In genomic region chr19:15466851-15467733, GRCh38 we compare ENCODE assay signal across 8 cellular contexts. TPM values are rescaled to one million over a fixed set of nuclear protein-coding genes. Genes with fewer than 3 reads are reported as not detected.
DNase-seq lines count a peak whose midpoint lies in the region; ATAC-seq lines count a peak whose summit lies in the region.

No MANE protein-coding gene starts in this region.

- H3K27ac Mint-ChIP-seq in activated CD4-positive, alpha-beta T cell treated with anti-CD3 and anti-CD28 coated beads for 36 hours = peak overlapping the region; percentile 95

- ATAC-seq in HG03378 (IDR thresholded peaks at IDR 0.05; ENCODE audit: unreplicated experiment) = peak; percentile 61
- peak; percentile 62 for ATAC-seq in activated CD4-positive, alpha-beta T cell treated with anti-CD3 and anti-CD28 coated beads for 36 hours
- no peak for ATAC-seq in left cardiac atrium

- H3K9me3 Mint-ChIP-seq in activated CD4-positive, alpha-beta T cell treated with anti-CD3 and anti-CD28 coated beads for 36 hours (ENCODE audit: low read depth) = peaks cover 2% of the 10 kb centered on the region

- POLR2A ChIA-PET in activated CD4-positive, alpha-beta T cell treated with anti-CD3 and anti-CD28 coated beads for 36 hours (lab: Charles Lee) = interaction anchor here (0.5 to 1.4 kb wide), 6 partner anchors 47 to 863 kb away, joined by 3 to 10 read pairs (median 4); partner anchors contain the start of gene AKAP8L

- peaks cover 16% of the 10 kb centered on the region for H3K36me3 Mint-ChIP-seq in activated CD4-positive, alpha-beta T cell treated with anti-CD3 and anti-CD28 coated beads for 36 hours (ENCODE audit: low read depth)

- intact Hi-C loops in activated CD4-positive, alpha-beta T cell treated with anti-CD3 and anti-CD28 coated beads for 36 hours (cut with DNase I, micrococcal nuclease) = loop anchor here (1.0 to 10.0 kb wide), 13 partner anchors 35 to 1092 kb away; partner anchors contain the start of genes AKAP8L (in 1 of the 2), BRD4 (in 1 of the 2) and TPM4 (in 1 of the 2)
- intact Hi-C loops in head of caudate nucleus (cut with DNase I) (no loop called here), left cardiac atrium (cut with DNase I) (no loop called here)

- peak overlapping the region; percentile 47 for H3K4me3 Mint-ChIP-seq in activated CD4-positive, alpha-beta T cell treated with anti-CD3 and anti-CD28 coated beads for 36 hours

- CTCF ChIA-PET in activated CD4-positive, alpha-beta T cell treated with anti-CD3 and anti-CD28 coated beads for 36 hours (lab: Charles Lee) = interaction anchor here (0.6 to 3.2 kb wide), 9 partner anchors 15 to 170 kb away, joined by 3 to 17 read pairs (median 4); partner anchors contain the start of gene AKAP8L

- H3K27me3 Mint-ChIP-seq in activated CD4-positive, alpha-beta T cell treated with anti-CD3 and anti-CD28 coated beads for 36 hours = peaks cover 3% of the 10 kb centered on the region

- peak; percentile 50 for DNase-seq in DMS53 (lab: John Stamatoyannopoulos, UW)
- DNase-seq in DMS53 treated with DMSO at 0.1 percent for 48 hours (lab: John Stamatoyannopoulos, UW; ENCODE audit: unreplicated experiment) = no peak
- peak; percentile 80 for DNase-seq in activated CD4-positive, alpha-beta T cell treated with anti-CD3 and anti-CD28 coated beads for 36 hours
- peak; percentile 92 for DNase-seq in glomerular endothelial cell (ENCODE audit: extremely low read depth, low read depth, low spot score)
- no peak for DNase-seq in head of caudate nucleus
- DNase-seq in left cardiac atrium = no peak
- DNase-seq in NCI-H1105 (lab: John Stamatoyannopoulos, UW) = no peak

- H3K4me1 Mint-ChIP-seq in activated CD4-positive, alpha-beta T cell treated with anti-CD3 and anti-CD28 coated beads for 36 hours = peaks cover 62% of the 10 kb centered on the region

RNA-seq across cellular contexts. Expression of gene RASAL3, which starts 2.7 kb away (rescaled TPM):
- total RNA-seq in activated CD4-positive, alpha-beta T cell treated with anti-CD3 and anti-CD28 coated beads for 36 hours = 10 to 100 TPM; 80.7 to 97.7 TPM
- total RNA-seq in glomerular endothelial cell = 18.1 and 18.6 TPM in 2 replicates
- 1 to 10 TPM; 1.7 to 2.0 TPM for total RNA-seq in left cardiac atrium

RNA-seq across cellular contexts. Expression of gene PGLYRP2, which starts 12.2 kb away (rescaled TPM):
- under 1 TPM in 1 of 2 experiments, not detected in 1; 0.14 TPM for total RNA-seq in activated CD4-positive, alpha-beta T cell treated with anti-CD3 and anti-CD28 coated beads for 36 hours
- total RNA-seq in glomerular endothelial cell (0.29 TPM in 1 of 2 replicates, not detected in the other), left cardiac atrium (not detected)

RNA-seq across cellular contexts. Expression of gene WIZ, which starts 17.3 kb away (rescaled TPM):
- 10 to 100 TPM; 21.2 to 22.6 TPM for total RNA-seq in activated CD4-positive, alpha-beta T cell treated with anti-CD3 and anti-CD28 coated beads for 36 hours
- total RNA-seq in glomerular endothelial cell = 59.6 and 84.4 TPM in 2 replicates
- 10 to 100 TPM; 26.9 to 28.7 TPM for total RNA-seq in left cardiac atrium

RNA-seq across cellular contexts. Expression of gene CYP4F22, which starts 41.2 kb away (rescaled TPM):
- under 1 TPM; 0.54 to 0.80 TPM for total RNA-seq in activated CD4-positive, alpha-beta T cell treated with anti-CD3 and anti-CD28 coated beads for 36 hours
- total RNA-seq in glomerular endothelial cell (0.06 TPM in 1 of 2 replicates, not detected in the other), left cardiac atrium (not detected)

RNA-seq across cellular contexts. Expression of gene AKAP8L, which starts 48.3 kb away (rescaled TPM):
- total RNA-seq in activated CD4-positive, alpha-beta T cell treated with anti-CD3 and anti-CD28 coated beads for 36 hours = 10 to 100 TPM; 76.2 to 89.9 TPM
- total RNA-seq in glomerular endothelial cell (67.7 and 106 TPM in 2 replicates), left cardiac atrium (10 to 100 TPM; 61.5 to 74.2 TPM)

Comparison
In these comparisons a context has a peak if more than half of its experiments do, and no peak if none do; other contexts are left out.
1. DNase-seq: peak in DMS53 (single experiment), activated CD4-positive, alpha-beta T cell treated with anti-CD3 and anti-CD28 coated beads for 36 hours (single experiment) and glomerular endothelial cell (single experiment); none in DMS53 treated with DMSO at 0.1 percent for 48 hours (single experiment), head of caudate nucleus (0 of 42), left cardiac atrium (single experiment) and NCI-H1105 (single experiment).
2. ATAC-seq: peak in HG03378 (single experiment) and activated CD4-positive, alpha-beta T cell treated with anti-CD3 and anti-CD28 coated beads for 36 hours (single experiment); none in left cardiac atrium (0 of 2).
3. intact Hi-C loops: an anchor here in activated CD4-positive, alpha-beta T cell treated with anti-CD3 and anti-CD28 coated beads for 36 hours (1.0 to 10.0 kb wide); none called in head of caudate nucleus and left cardiac atrium.